ENCODE assay signal across 15 cellular contexts in genomic region chr1:43619314-43619790, GRCh38.
"Had no signal": no experiment of that assay in that cellular context is flagged by ENCODE, and none has a peak within 500 bp of the region (broad histone marks: within the 10 kb centered on the region; RNA-seq: fewer than 3 reads in every experiment).

No MANE protein-coding gene starts in this region.

- H3K4me3 Mint-ChIP-seq: dendritic cell treated with granulocyte-macrophage colony-stimulating factor and Interleukin-4, amounts not matched to agents 40 ng/mL and 50 ng/mL, for 4 days; immature natural killer cell; naive thymus-derived CD8-positive, alpha-beta T cell had no signal

- H3K27me3 Mint-ChIP-seq: dendritic cell treated with granulocyte-macrophage colony-stimulating factor and Interleukin-4, amounts not matched to agents 40 ng/mL and 50 ng/mL, for 4 days had no signal

- H3K27me3 ChIP-seq: foreskin keratinocyte, neutrophil, right atrium auricular region had no signal

- H3K36me3 Mint-ChIP-seq: immature natural killer cell; naive thymus-derived CD8-positive, alpha-beta T cell had no signal

- H3K4me3 ChIP-seq: mucosa of descending colon, right atrium auricular region had no signal

- H3K9me3 Mint-ChIP-seq: dendritic cell treated with granulocyte-macrophage colony-stimulating factor and Interleukin-4, amounts not matched to agents 40 ng/mL and 50 ng/mL, for 4 days; immature natural killer cell; naive thymus-derived CD8-positive, alpha-beta T cell had no signal

- H3K36me3 ChIP-seq: neutrophil had no signal

- H3K27ac Mint-ChIP-seq: dendritic cell treated with granulocyte-macrophage colony-stimulating factor and Interleukin-4, amounts not matched to agents 40 ng/mL and 50 ng/mL, for 4 days; immature natural killer cell; naive thymus-derived CD8-positive, alpha-beta T cell had no signal

- H3K9me3 ChIP-seq: mucosa of descending colon, neutrophil, right atrium auricular region had no signal

- H3K4me1 Mint-ChIP-seq: immature natural killer cell had no signal

- FAIRE-seq: colon, keratinocyte, small intestine had no signal

- ATAC-seq: foreskin keratinocyte; left colon; left ventricle myocardium superior; mucosa of descending colon; naive thymus-derived CD8-positive, alpha-beta T cell had no signal

- DNase-seq: erythroblast; foreskin keratinocyte; immature natural killer cell; left colon; left ventricle myocardium superior; naive thymus-derived CD8-positive, alpha-beta T cell; small intestine; stimulated activated CD4-positive, alpha-beta T cell treated with anti-CD3 and anti-CD28 coated beads, Interleukin-12 subunit alpha, Interleukin-12 subunit beta, amount 100 ng/mL, for 4 hours; stimulated activated naive CD4-positive, alpha-beta T cell treated with Interleukin-2 at 50 U/mL for 16 hours had no signal

- H3K27ac ChIP-seq: foreskin keratinocyte, neutrophil, right atrium auricular region had no signal

- H3K4me1 ChIP-seq: foreskin keratinocyte, right atrium auricular region had no signal
